1 cellular context compared by ENCODE assay signal in genomic region chr19:32977813-32978212, GRCh38.
TF ChIP-seq lines count a peak whose summit lies in the region.

No MANE protein-coding gene starts in this region.

TF ChIP-seq in HepG2, 621 proteins besides CTCF, POLR2A, EP300 and RAD21:
- TF ChIP-seq ZNF121 (CRISPR knock-in tag; IDR thresholded peaks at IDR 0.05) = peak; percentile 21; the same call in 1 of the 2 replicates
